In the genomic region with DNA sequence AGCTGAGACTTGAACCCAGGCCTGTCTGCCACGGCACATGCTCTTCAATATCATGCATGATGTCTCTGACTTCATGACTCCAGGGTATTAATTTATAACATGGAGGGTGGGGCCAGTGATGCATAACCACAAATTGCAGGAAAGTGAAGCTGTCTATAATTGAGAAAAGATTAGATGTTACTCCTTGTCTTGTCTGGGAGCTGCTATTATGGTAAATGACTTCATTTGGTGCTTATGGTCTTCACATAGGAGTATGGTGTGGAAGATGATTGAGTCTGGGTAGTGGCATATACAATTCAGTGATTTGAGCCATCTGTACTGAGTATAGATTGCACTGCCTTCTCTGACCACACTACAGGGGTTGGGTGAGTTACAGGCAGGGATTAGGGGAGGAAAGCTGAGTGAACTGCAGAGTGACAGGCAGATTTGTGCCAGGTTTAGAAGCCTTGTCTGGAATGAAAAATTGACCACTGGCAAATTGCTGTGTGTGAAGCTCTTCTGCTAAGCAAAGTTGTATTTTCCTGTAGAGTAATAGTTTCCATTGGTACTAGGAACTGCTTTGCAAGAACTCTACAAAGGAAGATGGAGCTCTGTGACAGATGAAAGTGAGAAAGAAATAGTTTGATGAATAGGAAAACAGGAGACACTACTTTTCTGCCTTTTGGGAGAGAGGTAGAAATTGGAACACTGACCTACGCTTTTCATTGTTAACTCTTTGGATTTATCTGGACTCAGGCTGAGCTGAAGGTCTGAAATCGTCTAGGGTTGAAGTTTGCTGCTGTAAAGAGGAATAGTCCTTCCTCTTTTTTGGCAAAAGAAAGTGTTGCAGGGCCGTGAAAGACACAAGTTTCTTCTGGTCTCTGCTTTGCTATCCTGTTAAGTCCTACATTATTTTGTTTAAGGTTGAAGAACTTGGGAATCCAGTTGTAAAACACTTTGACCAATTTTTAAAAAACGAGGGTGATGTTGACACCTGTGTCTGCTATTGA, we compare ENCODE assay signal across 11 cellular contexts. TPM values are rescaled to one million over a fixed set of nuclear protein-coding genes. Genes with fewer than 3 reads are reported as not detected.
A peak's percentile ranks its signal among the peaks of the same experiment; 100 is the strongest.
DNase-seq lines count a peak whose midpoint lies in the region; ATAC-seq lines count a peak whose summit lies in the region.
"Had no signal": no experiment of that assay in that cellular context is flagged by ENCODE, and none has a peak within 500 bp of the region (broad histone marks: within the 10 kb centered on the region; RNA-seq: fewer than 3 reads in every experiment).

No MANE protein-coding gene starts in this region.

- H3K9me3 Mint-ChIP-seq in activated T-cell treated with anti-CD3 and anti-CD28 coated beads, Interleukin-2, amount 50 U/mL, for 72 hours: no peaks in the 10 kb centered on the region
- no peaks in the 10 kb centered on the region for H3K9me3 Mint-ChIP-seq in dendritic cell treated with granulocyte-macrophage colony-stimulating factor and Interleukin-4, amounts not matched to agents 40 ng/mL and 50 ng/mL, for 4 days
- H3K9me3 Mint-ChIP-seq: central memory CD8-positive, alpha-beta T cell had no signal

- H3K4me1 Mint-ChIP-seq in activated T-cell treated with anti-CD3 and anti-CD28 coated beads, Interleukin-2, amount 50 U/mL, for 72 hours (ENCODE audit: low read depth): peaks cover 59% of the 10 kb centered on the region
- H3K4me1 Mint-ChIP-seq in dendritic cell treated with granulocyte-macrophage colony-stimulating factor and Interleukin-4, amounts not matched to agents 40 ng/mL and 50 ng/mL, for 4 days (ENCODE audit: low read depth): peaks cover 72% of the 10 kb centered on the region

- peaks cover 47% of the 10 kb centered on the region for H3K36me3 ChIP-seq in NT2/D1 (ENCODE audit: insufficient read depth, insufficient read length, low read length)
- H3K36me3 ChIP-seq in skeletal muscle satellite cell (ENCODE audit: insufficient read depth, low read length): peaks cover 18% of the 10 kb centered on the region

- H3K4me1 ChIP-seq in NT2/D1 (ENCODE audit: insufficient read depth, insufficient read length) (no peaks in the 10 kb centered on the region), skeletal muscle satellite cell (ENCODE audit: control insufficient read depth, insufficient read depth, low read length) (peaks cover 40% of the 10 kb centered on the region)

- peaks cover 11 to 39% of the 10 kb centered on the region in 2 donors for H3K36me3 Mint-ChIP-seq in activated T-cell treated with anti-CD3 and anti-CD28 coated beads, Interleukin-2, amount 50 U/mL, for 72 hours (ENCODE audit: insufficient read depth in 2 of 2)
- peaks cover 47% of the 10 kb centered on the region for H3K36me3 Mint-ChIP-seq in dendritic cell treated with granulocyte-macrophage colony-stimulating factor and Interleukin-4, amounts not matched to agents 40 ng/mL and 50 ng/mL, for 4 days (ENCODE audit: low read depth)

- peak overlapping the region; percentile 98 for H3K27ac Mint-ChIP-seq in activated T-cell treated with anti-CD3 and anti-CD28 coated beads, Interleukin-2, amount 50 U/mL, for 72 hours
- peak overlapping the region; percentile 84 for H3K27ac Mint-ChIP-seq in dendritic cell treated with granulocyte-macrophage colony-stimulating factor and Interleukin-4, amounts not matched to agents 40 ng/mL and 50 ng/mL, for 4 days

- H3K9me3 ChIP-seq in NT2/D1 (ENCODE audit: insufficient read depth, low read length): no peaks in the 10 kb centered on the region
- H3K9me3 ChIP-seq in skeletal muscle satellite cell (replicated peaks; ENCODE audit: low read length): no peaks in the 10 kb centered on the region

- H3K4me3 ChIP-seq in NT2/D1 (ENCODE audit: insufficient read length, low read depth) (no peak overlapping the region), skeletal muscle satellite cell (ENCODE audit: low read length) (peak overlapping the region; percentile 93)

- peak overlapping the region; percentile 87 for H3K4me2 ChIP-seq in skeletal muscle satellite cell (ENCODE audit: low read length)

- no peaks in the 10 kb centered on the region for H3K27me3 ChIP-seq in NT2/D1 (ENCODE audit: insufficient read depth, insufficient read length)
- no peaks in the 10 kb centered on the region for H3K27me3 ChIP-seq in skeletal muscle satellite cell (ENCODE audit: control insufficient read depth, insufficient read depth, low read length)

- no peaks in the 10 kb centered on the region for H3K27me3 Mint-ChIP-seq in activated T-cell treated with anti-CD3 and anti-CD28 coated beads, Interleukin-2, amount 50 U/mL, for 72 hours (ENCODE audit: low read depth)
- H3K27me3 Mint-ChIP-seq in dendritic cell treated with granulocyte-macrophage colony-stimulating factor and Interleukin-4, amounts not matched to agents 40 ng/mL and 50 ng/mL, for 4 days: no peaks in the 10 kb centered on the region
- H3K27me3 Mint-ChIP-seq: central memory CD8-positive, alpha-beta T cell had no signal

- H3K4me3 Mint-ChIP-seq in activated T-cell treated with anti-CD3 and anti-CD28 coated beads, Interleukin-2, amount 50 U/mL, for 72 hours: peak overlapping the region in 1 of 2 donors; percentile 97
- H3K4me3 Mint-ChIP-seq in dendritic cell treated with granulocyte-macrophage colony-stimulating factor and Interleukin-4, amounts not matched to agents 40 ng/mL and 50 ng/mL, for 4 days: peak overlapping the region; percentile 64
- H3K4me3 Mint-ChIP-seq: central memory CD8-positive, alpha-beta T cell had no signal

- peak; percentile 8 to 9 for DNase-seq in activated T-cell treated with anti-CD3 and anti-CD28 coated beads, Interleukin-2, amount 50 U/mL, for 72 hours
- no peak for DNase-seq in activated T-cell treated with anti-CD3 and anti-CD28 coated beads, Interleukin-2, amount 50 U/mL, for 1 hour
- DNase-seq in NT2/D1 (ENCODE audit: low read depth, low spot score) (no peak), HT-29 (ENCODE audit: low spot score) (no peak), NCI-H1930 (lab: John Stamatoyannopoulos, UW) (no peak), activated gamma-delta T cell (lab: John Stamatoyannopoulos, UW) (no peak)
- DNase-seq: DMS79 had no signal

- intact Hi-C loops in dendritic cell treated with granulocyte-macrophage colony-stimulating factor and Interleukin-4, amounts not matched to agents 40 ng/mL and 50 ng/mL, for 4 days (cut with micrococcal nuclease): loop anchor here (5.0 kb wide), 1 partner anchor 262 kb away; a partner anchor contains a TSS

- ATAC-seq in activated T-cell treated with anti-CD3 and anti-CD28 coated beads, Interleukin-2, amount 50 U/mL, for 72 hours (replicated peaks in 1 of 2): no peak

- H3K9ac ChIP-seq in NT2/D1 (ENCODE audit: insufficient read length, low read depth) (peak overlapping the region; percentile 16), skeletal muscle satellite cell (ENCODE audit: low read depth, low read length) (no peak overlapping the region)

RNA-seq across cellular contexts. Expression of a gene that starts 2.7 kb away (rescaled TPM):
- 100 to 1,000 TPM; 237 to 285 TPM for total RNA-seq in activated T-cell treated with anti-CD3 and anti-CD28 coated beads, Interleukin-2, amount 50 U/mL, for 72 hours
- 222 and 250 TPM in 2 replicates for total RNA-seq in skeletal muscle satellite cell (2012; rRNA removed)
- total RNA-seq in HT-29 (2014; rRNA removed; shearing (Covaris generic)): 178 and 193 TPM in 2 replicates

RNA-seq across cellular contexts. Expression of a gene that starts 36.8 kb away (rescaled TPM):
- not detected for total RNA-seq in activated T-cell treated with anti-CD3 and anti-CD28 coated beads, Interleukin-2, amount 50 U/mL, for 72 hours
- total RNA-seq in skeletal muscle satellite cell (2012; rRNA removed): not detected in 2 replicates
- total RNA-seq in HT-29 (2014; rRNA removed; shearing (Covaris generic)): 1.0 and 2.5 TPM in 2 replicates
- total RNA-seq: temporal lobe had no signal

Comparison
In these comparisons a context has a peak if more than half of its experiments do, and no peak if none do; other contexts are left out.
1. DNase-seq: peak in activated T-cell treated with anti-CD3 and anti-CD28 coated beads, Interleukin-2, amount 50 U/mL, for 72 hours (2 of 2); none in activated T-cell treated with anti-CD3 and anti-CD28 coated beads, Interleukin-2, amount 50 U/mL, for 1 hour (single experiment), NT2/D1 (single experiment), HT-29 (single experiment), NCI-H1930 (0 of 2) and activated gamma-delta T cell (single experiment).